In the genomic region with DNA sequence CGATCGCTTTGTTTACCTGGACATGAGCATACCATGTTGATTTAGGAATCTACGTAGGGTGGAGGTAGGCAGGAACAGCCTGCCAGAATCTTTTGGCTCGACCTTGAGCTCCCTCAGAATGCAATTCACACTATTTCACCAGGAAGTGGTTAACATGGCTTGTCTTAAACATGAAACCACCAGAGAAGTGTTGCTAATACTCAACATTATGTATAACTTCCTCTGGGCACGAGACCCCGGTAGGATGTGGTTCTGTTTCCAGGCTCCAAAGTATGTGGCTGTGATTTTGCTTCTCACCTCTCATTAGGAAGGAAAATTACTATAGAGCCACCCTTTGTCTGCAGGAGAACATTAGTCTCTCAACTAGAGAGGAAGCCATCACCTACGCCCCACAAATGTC, we compare ENCODE assay signal across 21 cellular contexts. TPM values are rescaled to one million over a fixed set of nuclear protein-coding genes. Genes with fewer than 3 reads are reported as not detected.
DNase-seq lines count a peak whose midpoint lies in the region; ATAC-seq and TF ChIP-seq lines count a peak whose summit lies in the region.
"Had no signal": no experiment of that assay in that cellular context is flagged by ENCODE, and none has a peak within 500 bp of the region (broad histone marks: within the 10 kb centered on the region; RNA-seq: fewer than 3 reads in every experiment).

No MANE protein-coding gene starts in this region.

- peak overlapping the region; percentile 25 for H3K4me2 ChIP-seq in mammary epithelial cell (ENCODE audit: insufficient read depth, low read depth, low read length)

- no peak for TF ChIP-seq POLR2A in esophagus muscularis mucosa (IDR thresholded peaks at IDR 0.05; ENCODE audit: low read depth)

- H3K9ac ChIP-seq in mammary epithelial cell (ENCODE audit: insufficient read depth, low read length), result no peak overlapping the region

- BruUV-seq in mammary epithelial cell (replicated peaks; lab: Mats Ljungman, UMichigan), result no TSS peak

- no peak overlapping the region for H3K4me3 Mint-ChIP-seq in type B pancreatic cell
- H3K4me3 Mint-ChIP-seq: CD4-positive, alpha-beta T cell had no signal

- H3K4me1 ChIP-seq in mammary epithelial cell (ENCODE audit: insufficient read depth, low read length), result no peaks in the 10 kb centered on the region
- peaks cover 0 to 17% (median 9%) of the 10 kb centered on the region in 4 donors for H3K4me1 ChIP-seq in esophagus muscularis mucosa
- H3K4me1 ChIP-seq: BE2C, SJCRH30 had no signal

- WGBS in mammary epithelial cell (ENCODE audit: low coverage, missing lambda C conversion rate), result 46% methylated on average over 7 of the region's 7 CpGs
- WGBS in esophagus muscularis mucosa, result 73% methylated on average over 7 of the region's 7 CpGs

- H3K27ac ChIP-seq in mammary epithelial cell (ENCODE audit: insufficient read depth, low read depth, low read length) (no peak overlapping the region), esophagus muscularis mucosa (replicated peaks in 1 of 4) (no peak overlapping the region)
- H3K27ac ChIP-seq: 22Rv1, SJCRH30 had no signal

- no peak overlapping the region for H3K4me3 ChIP-seq in mammary epithelial cell (replicated peaks in 1 of 3; ENCODE audit: insufficient read depth in 1 of 3, low read depth in 2 of 3, low read length in 3 of 3)
- H3K4me3 ChIP-seq in esophagus muscularis mucosa, result no peak overlapping the region
- H3K4me3 ChIP-seq: SJCRH30 had no signal

- no peaks in the 10 kb centered on the region for H3K27me3 Mint-ChIP-seq in type B pancreatic cell
- H3K27me3 Mint-ChIP-seq: CD4-positive, alpha-beta T cell had no signal

- H3K27me3 ChIP-seq in mammary epithelial cell (ENCODE audit: insufficient read depth, low read length), result no peaks in the 10 kb centered on the region
- H3K27me3 ChIP-seq in esophagus muscularis mucosa, result peaks cover 0 to 4% (median 0%) of the 10 kb centered on the region in 4 donors
- H3K27me3 ChIP-seq: BE2C, SJCRH30 had no signal

- no peaks in the 10 kb centered on the region for H3K36me3 Mint-ChIP-seq in type B pancreatic cell

- in situ Hi-C loops in mammary epithelial cell (cut with MboI; ENCODE audit: low sequenced_read_pairs in 2 of 2), result no loop called here

- peaks cover 23% of the 10 kb centered on the region for H3K4me1 Mint-ChIP-seq in type B pancreatic cell (ENCODE audit: unreplicated experiment)

- no peak for ATAC-seq in GM18861 (IDR thresholded peaks at IDR 0.05; ENCODE audit: unreplicated experiment)
- ATAC-seq in SK-N-SH treated with all-trans-retinoic acid at 6 μM for 48 hours, result no peak

- intact Hi-C loops in mammary epithelial cell (cut with micrococcal nuclease) (no loop called here), esophagus muscularis mucosa (cut with DNase I) (no loop called here)

- H3K36me3 ChIP-seq in mammary epithelial cell (ENCODE audit: insufficient read depth, low read length) (no peaks in the 10 kb centered on the region), esophagus muscularis mucosa (no peaks in the 10 kb centered on the region)
- H3K36me3 ChIP-seq: BE2C, SJCRH30 had no signal

- H2AFZ ChIP-seq in mammary epithelial cell (ENCODE audit: low read depth, low read length), result no peak overlapping the region

- H3K9me3 ChIP-seq in mammary epithelial cell (replicated peaks; ENCODE audit: insufficient read depth, low read length), result peaks cover 4% of the 10 kb centered on the region
- H3K9me3 ChIP-seq in esophagus muscularis mucosa, result peaks cover 0 to 7% (median 0%) of the 10 kb centered on the region in 4 donors
- H3K9me3 ChIP-seq: BE2C, SJCRH30 had no signal

- no peak overlapping the region for H3K27ac Mint-ChIP-seq in type B pancreatic cell
- H3K27ac Mint-ChIP-seq: CD4-positive, alpha-beta T cell had no signal

- H3K9me3 Mint-ChIP-seq in type B pancreatic cell, result peaks cover 5% of the 10 kb centered on the region

- dilution Hi-C loops in mammary epithelial cell (cut with HindIII; ENCODE audit: low sequenced_read_pairs), result no loop called here

- no peaks in the 10 kb centered on the region for H3K79me2 ChIP-seq in mammary epithelial cell (ENCODE audit: insufficient read depth, low read length)

- no peak for TF ChIP-seq EP300 in esophagus muscularis mucosa (IDR thresholded peaks at IDR 0.05)

- DNase-seq in NOMO-1 treated with DMSO at 0.1 percent for 48 hours (lab: John Stamatoyannopoulos, UW; ENCODE audit: unreplicated experiment), result peak; percentile 17
- DNase-seq in NOMO-1 treated with dmso at 0.1 percent for 144 hours (lab: John Stamatoyannopoulos, UW; ENCODE audit: unreplicated experiment), result no peak
- DNase-seq in NCI-H748 (lab: John Stamatoyannopoulos, UW; ENCODE audit: unreplicated experiment), result peak; percentile 30
- DNase-seq in mammary epithelial cell, result no peak
- DNase-seq in esophagus muscularis mucosa (ENCODE audit: extremely low spot score), result no peak
- no peak for DNase-seq in type B pancreatic cell (ENCODE audit: extremely low spot score, unreplicated experiment)
- DNase-seq: BE2C; Calu3; CD4-positive, alpha-beta T cell; DMS53; KBM-7; NCI-H1417 treated with DMSO at 0.1 percent for 48 hours; NCI-H187 treated with DMSO at 0.1 percent for 48 hours; NCI-H446; NCI-H526 treated with DMSO at 0.1 percent for 48 hours; SJCRH30 had no signal

- no peaks in the 10 kb centered on the region for H4K20me1 ChIP-seq in mammary epithelial cell (ENCODE audit: insufficient read depth, low read length)

- TF ChIP-seq CTCF in mammary epithelial cell (conservative IDR thresholded peaks at IDR 0.05 in 1 of 2, IDR thresholded peaks at IDR 0.05 in 1 of 2; ENCODE audit: extremely low read depth in 1 of 2, insufficient read depth in 1 of 2, low read depth in 1 of 2, low read length in 2 of 2) (no peak), esophagus muscularis mucosa (IDR thresholded peaks at IDR 0.05) (no peak), type B pancreatic cell (conservative IDR thresholded peaks at IDR 0.05) (no peak)

- CTCF ChIA-PET in mammary epithelial cell (lab: Charles Lee; ENCODE audit: low non-redundant PET), result no interaction called here

TF ChIP-seq in SK-N-SH treated with all-trans-retinoic acid at 6 μM for 48 hours, 23 proteins besides CTCF, POLR2A, EP300 and RAD21:
- TF ChIP-seq CSDC2 (CRISPR knock-in tag; IDR thresholded peaks at IDR 0.05), result no peak
- no peak for TF ChIP-seq ZC3H10 (CRISPR knock-in tag; IDR thresholded peaks at IDR 0.05)
- TF ChIP-seq ZNF70 (CRISPR knock-in tag; IDR thresholded peaks at IDR 0.05), result no peak
- TF ChIP-seq SNAI2 (CRISPR knock-in tag; IDR thresholded peaks at IDR 0.05), result no peak
- no peak for TF ChIP-seq TOX (CRISPR knock-in tag; IDR thresholded peaks at IDR 0.05; ENCODE audit: borderline replicate concordance)
- TF ChIP-seq ZNF8 (CRISPR knock-in tag; IDR thresholded peaks at IDR 0.05), result no peak
- TF ChIP-seq OSR1 (CRISPR knock-in tag; IDR thresholded peaks at IDR 0.05), result no peak

RNA-seq across cellular contexts. Expression of a gene that starts 59.0 kb away (rescaled TPM):
- total RNA-seq in mammary epithelial cell (not detected), esophagus muscularis mucosa (not detected), type B pancreatic cell (ENCODE audit: low replicate concordance) (not detected in 2 replicates)
- polyA plus RNA-seq in mammary epithelial cell, result not detected
- not detected for polyA minus RNA-seq in mammary epithelial cell
- total RNA-seq: Calu3; CD4-positive, alpha-beta T cell; H1; SJCRH30 had no signal
- polyA plus RNA-seq: AG04450, H1 had no signal

Comparison
In these comparisons a context has a peak if more than half of its experiments do, and no peak if none do; other contexts are left out.
1. DNase-seq: peak in NOMO-1 treated with DMSO at 0.1 percent for 48 hours (single experiment) and NCI-H748 (single experiment); none in NOMO-1 treated with dmso at 0.1 percent for 144 hours (single experiment), mammary epithelial cell (single experiment), esophagus muscularis mucosa (single experiment) and type B pancreatic cell (single experiment).